16 cellular contexts compared by ENCODE assay signal in genomic region chr1:72442251-72442650, GRCh38.
DNase-seq lines count a peak whose midpoint lies in the region; ATAC-seq and TF ChIP-seq lines count a peak whose summit lies in the region.
"Had no signal": no experiment of that assay in that cellular context is flagged by ENCODE, and none has a peak within 500 bp of the region (broad histone marks: within the 10 kb centered on the region; RNA-seq: fewer than 3 reads in every experiment).

No MANE protein-coding gene starts in this region.

- no peaks in the 10 kb centered on the region for H3F3A ChIP-seq in PC-3 (ENCODE audit: low read length, unreplicated experiment)

- no peak overlapping the region for H2BK12ac ChIP-seq in mesenchymal stem cell (ENCODE audit: low read length in 2 of 2)

- H3K9me3 ChIP-seq in PC-3 (ENCODE audit: low read length): no peaks in the 10 kb centered on the region
- no peaks in the 10 kb centered on the region for H3K9me3 ChIP-seq in fibroblast of lung (ENCODE audit: control insufficient read depth, insufficient read depth, low read depth, low read length)
- H3K9me3 ChIP-seq in mesenchymal stem cell (ENCODE audit: control insufficient read depth, low read length): peaks cover 4% of the 10 kb centered on the region
- H3K9me3 ChIP-seq: Caco-2 had no signal

- H3K4ac ChIP-seq in mesenchymal stem cell (ENCODE audit: low read depth in 1 of 2, low read length in 2 of 2): no peak overlapping the region

- no peak overlapping the region for H3K4me3 Mint-ChIP-seq in glutamatergic neuron (ENCODE audit: unreplicated experiment)
- H3K4me3 Mint-ChIP-seq: H9 had no signal

- H3K36me3 Mint-ChIP-seq in glutamatergic neuron (ENCODE audit: unreplicated experiment): no peaks in the 10 kb centered on the region

- H3K9me2 ChIP-seq in PC-3 (replicated peaks; ENCODE audit: low read length): no peaks in the 10 kb centered on the region

- no peak overlapping the region for H3K18ac ChIP-seq in mesenchymal stem cell (ENCODE audit: low read depth in 1 of 2, low read length in 2 of 2)

- 51% methylated on average over 2 of the region's 3 CpGs for WGBS in mesenchymal stem cell

- H3K36me3 ChIP-seq in PC-3 (ENCODE audit: low read depth, low read length): no peaks in the 10 kb centered on the region
- no peaks in the 10 kb centered on the region for H3K36me3 ChIP-seq in fibroblast of lung (ENCODE audit: control insufficient read depth, insufficient read depth, low read length)
- no peaks in the 10 kb centered on the region for H3K36me3 ChIP-seq in mesenchymal stem cell (ENCODE audit: control insufficient read depth in 1 of 2, insufficient read depth in 2 of 2, low read depth in 1 of 2, low read length in 2 of 2)

- no peak overlapping the region for H2BK15ac ChIP-seq in mesenchymal stem cell (ENCODE audit: low read depth, poor library complexity, severe bottlenecking)

- CTCF ChIA-PET in PC-3 (lab: Charles Lee): interaction anchor here (0.6 kb wide), 1 partner anchor 1913 kb away, joined by 4 read pairs; no protein-coding TSS in a partner anchor

- no peak overlapping the region for H2BK120ac ChIP-seq in mesenchymal stem cell (ENCODE audit: low read depth, low read length)

- DNase-seq in ELR (ENCODE audit: low read depth) (peak; percentile 29), PC-3 (peak; percentile 23), fibroblast of lung (ENCODE audit: low read depth in 2 of 2) (peak; percentile 15 to 59), renal cortical epithelial cell (ENCODE audit: low read depth) (peak; percentile 11), mesenchymal stem cell (no peak), glutamatergic neuron (no peak), iPS-NIHi11 (ENCODE audit: low spot score) (no peak)
- DNase-seq: Caco-2, DMS153, H9, KBM-7, NCI-H1436, NCI-H2029 treated with DMSO at 0.1 percent for 48 hours, NCI-H510A treated with DMSO at 0.1 percent for 48 hours, NCI-H82 had no signal

- H3K27me3 Mint-ChIP-seq in glutamatergic neuron (ENCODE audit: unreplicated experiment): no peaks in the 10 kb centered on the region

- H3K79me2 ChIP-seq in PC-3 (ENCODE audit: low read length) (no peaks in the 10 kb centered on the region), fibroblast of lung (ENCODE audit: control insufficient read depth, insufficient read depth, low read length) (no peaks in the 10 kb centered on the region)

- H4K20me1 ChIP-seq in PC-3 (ENCODE audit: low read length): no peaks in the 10 kb centered on the region
- no peaks in the 10 kb centered on the region for H4K20me1 ChIP-seq in fibroblast of lung (ENCODE audit: control insufficient read depth, extremely low read depth, insufficient read depth, low read length)

- H3K27ac ChIP-seq in PC-3 (ENCODE audit: low read length) (no peak overlapping the region), fibroblast of lung (ENCODE audit: insufficient read depth, low read length) (no peak overlapping the region), mesenchymal stem cell (ENCODE audit: low read length, poor library complexity, severe bottlenecking) (no peak overlapping the region)

- no peak overlapping the region for H2BK5ac ChIP-seq in mesenchymal stem cell (ENCODE audit: low read depth, low read length, poor library complexity, severe bottlenecking)

- H4K8ac ChIP-seq in mesenchymal stem cell (ENCODE audit: low read length): no peak overlapping the region

- TF ChIP-seq CTCF in PC-3 (conservative IDR thresholded peaks at IDR 0.05; ENCODE audit: low read depth, low read length) (no peak), fibroblast of lung (conservative IDR thresholded peaks at IDR 0.05 in 1 of 2, IDR thresholded peaks at IDR 0.05 in 1 of 2; ENCODE audit: low read depth in 1 of 2, low read length in 2 of 2) (no peak), glutamatergic neuron (IDR thresholded peaks at IDR 0.05; ENCODE audit: partially characterized antibody, unreplicated experiment) (no peak)

- H3K4me2 ChIP-seq in PC-3 (ENCODE audit: low read length): peak overlapping the region; percentile 16
- H3K4me2 ChIP-seq in fibroblast of lung (ENCODE audit: extremely low read depth, insufficient read depth, low read length): no peak overlapping the region
- no peak overlapping the region for H3K4me2 ChIP-seq in mesenchymal stem cell (ENCODE audit: low read length, poor library complexity, severe bottlenecking)

- H3K14ac ChIP-seq in mesenchymal stem cell (ENCODE audit: low read length in 2 of 2): no peak overlapping the region

- H3K4me1 Mint-ChIP-seq in glutamatergic neuron (ENCODE audit: low read depth, unreplicated experiment): no peaks in the 10 kb centered on the region
- H3K4me1 Mint-ChIP-seq: H9 had no signal

- H3K27me3 ChIP-seq in PC-3 (ENCODE audit: low read length): no peaks in the 10 kb centered on the region
- no peaks in the 10 kb centered on the region for H3K27me3 ChIP-seq in fibroblast of lung (ENCODE audit: control insufficient read depth, insufficient read depth, low read length)
- no peaks in the 10 kb centered on the region for H3K27me3 ChIP-seq in mesenchymal stem cell (ENCODE audit: control insufficient read depth in 1 of 2, insufficient read depth in 1 of 2, low read length in 2 of 2)

- ATAC-seq in PC-3 (no peak), GM19395 (IDR thresholded peaks at IDR 0.05; ENCODE audit: unreplicated experiment) (no peak)

- POLR2A ChIA-PET in PC-3 (lab: Charles Lee; ENCODE audit: unreplicated experiment): no interaction called here

- H3K27ac Mint-ChIP-seq in glutamatergic neuron (ENCODE audit: unreplicated experiment): no peak overlapping the region
- H3K27ac Mint-ChIP-seq: H9 had no signal

- BruUV-seq in PC-3 (replicated peaks; lab: Mats Ljungman, UMichigan): no TSS peak

- H2AFZ ChIP-seq in PC-3 (ENCODE audit: low read length) (no peak overlapping the region), fibroblast of lung (ENCODE audit: low read length) (no peak overlapping the region), mesenchymal stem cell (ENCODE audit: low read depth, low read length) (no peak overlapping the region)

- H3K4me1 ChIP-seq in PC-3 (ENCODE audit: insufficient read depth, low read length) (peaks cover 28% of the 10 kb centered on the region), fibroblast of lung (ENCODE audit: control insufficient read depth, extremely low read depth, insufficient read depth, low read length) (peaks cover 2% of the 10 kb centered on the region), mesenchymal stem cell (ENCODE audit: control insufficient read depth, insufficient read depth, low read depth, low read length) (no peaks in the 10 kb centered on the region)
- H3K4me1 ChIP-seq: Caco-2 had no signal

- no peak overlapping the region for H2AK5ac ChIP-seq in mesenchymal stem cell (ENCODE audit: low read length, severe bottlenecking)

- H3K9ac ChIP-seq in PC-3 (ENCODE audit: low read length) (no peak overlapping the region), fibroblast of lung (ENCODE audit: insufficient read depth, low read length) (no peak overlapping the region), mesenchymal stem cell (ENCODE audit: low read length) (no peak overlapping the region)

- H3K23ac ChIP-seq in mesenchymal stem cell (ENCODE audit: low read length in 2 of 2): no peak overlapping the region

- H4K91ac ChIP-seq in mesenchymal stem cell (ENCODE audit: low read length): no peak overlapping the region

- no peaks in the 10 kb centered on the region for H3K79me1 ChIP-seq in mesenchymal stem cell (replicated peaks; ENCODE audit: low read length, poor library complexity, severe bottlenecking)

- H3K4me3 ChIP-seq in PC-3 (ENCODE audit: low read length) (no peak overlapping the region), fibroblast of lung (replicated peaks in 1 of 4; ENCODE audit: control extremely low read depth in 1 of 4, insufficient read depth in 1 of 4, low read depth in 3 of 4, low read length in 4 of 4) (no peak overlapping the region), mesenchymal stem cell (ENCODE audit: insufficient read depth in 1 of 2, low read depth in 1 of 2, low read length in 2 of 2) (no peak overlapping the region)

- intact Hi-C loops in PC-3 (cut with micrococcal nuclease): no loop called here

- H3K9me3 Mint-ChIP-seq in glutamatergic neuron (ENCODE audit: unreplicated experiment): no peaks in the 10 kb centered on the region
- H3K9me3 Mint-ChIP-seq: H9 had no signal

Comparison
In these comparisons a context has a peak if more than half of its experiments do, and no peak if none do; other contexts are left out.
1. DNase-seq: peak in ELR (single experiment), PC-3 (single experiment), fibroblast of lung (2 of 2) and renal cortical epithelial cell (single experiment); none in mesenchymal stem cell (single experiment), glutamatergic neuron (single experiment) and iPS-NIHi11 (single experiment).